In the genomic region with DNA sequence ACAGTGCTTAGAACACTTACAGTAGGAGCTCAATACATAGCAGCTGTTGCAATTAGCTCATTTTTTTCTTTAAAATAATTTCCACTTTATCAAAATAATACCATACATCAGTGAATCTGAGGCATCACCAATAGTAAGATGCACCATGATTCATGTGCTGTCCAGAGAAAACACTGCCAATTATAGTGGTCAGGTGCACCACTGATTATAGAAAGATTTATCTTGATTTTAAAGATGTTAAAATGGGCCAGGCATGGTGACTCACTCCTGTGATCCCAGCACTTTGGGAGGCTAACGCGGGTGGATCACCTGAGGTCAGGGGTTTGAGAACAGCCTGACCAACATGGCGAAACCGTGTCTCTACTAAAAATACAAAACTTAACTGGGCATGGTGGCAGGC, we compare ENCODE assay signal across 1 cellular context.
TF ChIP-seq lines count a peak whose summit lies in the region.

No MANE protein-coding gene starts in this region.

TF ChIP-seq in GM12878, 131 proteins besides CTCF, POLR2A, EP300 and RAD21:
- TF ChIP-seq, protein P1, sequence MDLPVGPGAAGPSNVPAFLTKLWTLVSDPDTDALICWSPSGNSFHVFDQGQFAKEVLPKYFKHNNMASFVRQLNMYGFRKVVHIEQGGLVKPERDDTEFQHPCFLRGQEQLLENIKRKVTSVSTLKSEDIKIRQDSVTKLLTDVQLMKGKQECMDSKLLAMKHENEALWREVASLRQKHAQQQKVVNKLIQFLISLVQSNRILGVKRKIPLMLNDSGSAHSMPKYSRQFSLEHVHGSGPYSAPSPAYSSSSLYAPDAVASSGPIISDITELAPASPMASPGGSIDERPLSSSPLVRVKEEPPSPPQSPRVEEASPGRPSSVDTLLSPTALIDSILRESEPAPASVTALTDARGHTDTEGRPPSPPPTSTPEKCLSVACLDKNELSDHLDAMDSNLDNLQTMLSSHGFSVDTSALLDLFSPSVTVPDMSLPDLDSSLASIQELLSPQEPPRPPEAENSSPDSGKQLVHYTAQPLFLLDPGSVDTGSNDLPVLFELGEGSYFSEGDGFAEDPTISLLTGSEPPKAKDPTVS (IDR thresholded peaks at IDR 0.05; ENCODE audit: low read depth, low read length) = no peak
- TF ChIP-seq ETV6 (conservative IDR thresholded peaks at IDR 0.05 in 1 of 2, IDR thresholded peaks at IDR 0.05 in 1 of 2; ENCODE audit: borderline replicate concordance in 1 of 2, low read depth in 1 of 2) (no peak), SUZ12 (IDR thresholded peaks at IDR 0.05; ENCODE audit: unreplicated experiment) (no peak), ZNF24 (IDR thresholded peaks at IDR 0.05) (no peak), MTA2 (IDR thresholded peaks at IDR 0.05; ENCODE audit: low read depth) (no peak), NR2C1 (IDR thresholded peaks at IDR 0.05) (no peak), NFIC (IDR thresholded peaks at IDR 0.05; ENCODE audit: low read depth, low read length) (no peak), ZNF384 (IDR thresholded peaks at IDR 0.05; ENCODE audit: borderline replicate concordance, low read depth, low read length) (no peak)
- TF ChIP-seq, protein P2, sequence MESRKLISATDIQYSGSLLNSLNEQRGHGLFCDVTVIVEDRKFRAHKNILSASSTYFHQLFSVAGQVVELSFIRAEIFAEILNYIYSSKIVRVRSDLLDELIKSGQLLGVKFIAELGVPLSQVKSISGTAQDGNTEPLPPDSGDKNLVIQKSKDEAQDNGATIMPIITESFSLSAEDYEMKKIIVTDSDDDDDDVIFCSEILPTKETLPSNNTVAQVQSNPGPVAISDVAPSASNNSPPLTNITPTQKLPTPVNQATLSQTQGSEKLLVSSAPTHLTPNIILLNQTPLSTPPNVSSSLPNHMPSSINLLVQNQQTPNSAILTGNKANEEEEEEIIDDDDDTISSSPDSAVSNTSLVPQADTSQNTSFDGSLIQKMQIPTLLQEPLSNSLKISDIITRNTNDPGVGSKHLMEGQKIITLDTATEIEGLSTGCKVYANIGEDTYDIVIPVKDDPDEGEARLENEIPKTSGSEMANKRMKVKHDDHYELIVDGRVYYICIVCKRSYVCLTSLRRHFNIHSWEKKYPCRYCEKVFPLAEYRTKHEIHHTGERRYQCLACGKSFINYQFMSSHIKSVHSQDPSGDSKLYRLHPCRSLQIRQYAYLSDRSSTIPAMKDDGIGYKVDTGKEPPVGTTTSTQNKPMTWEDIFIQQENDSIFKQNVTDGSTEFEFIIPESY (IDR thresholded peaks at IDR 0.05) = no peak
